In genomic region chr1:26993237-26994019, GRCh38 we compare ENCODE assay signal across 1 cellular context.
TF ChIP-seq lines count a peak whose summit lies in the region.

TSS of gene TRNP1 (plus strand) at chr1:26993692. CDS start at chr1:26993787, 95 bp downstream.

TF ChIP-seq in WTC11, 78 proteins besides CTCF, POLR2A, EP300 and RAD21 (continued from another document):
- TF ChIP-seq, protein P1, sequence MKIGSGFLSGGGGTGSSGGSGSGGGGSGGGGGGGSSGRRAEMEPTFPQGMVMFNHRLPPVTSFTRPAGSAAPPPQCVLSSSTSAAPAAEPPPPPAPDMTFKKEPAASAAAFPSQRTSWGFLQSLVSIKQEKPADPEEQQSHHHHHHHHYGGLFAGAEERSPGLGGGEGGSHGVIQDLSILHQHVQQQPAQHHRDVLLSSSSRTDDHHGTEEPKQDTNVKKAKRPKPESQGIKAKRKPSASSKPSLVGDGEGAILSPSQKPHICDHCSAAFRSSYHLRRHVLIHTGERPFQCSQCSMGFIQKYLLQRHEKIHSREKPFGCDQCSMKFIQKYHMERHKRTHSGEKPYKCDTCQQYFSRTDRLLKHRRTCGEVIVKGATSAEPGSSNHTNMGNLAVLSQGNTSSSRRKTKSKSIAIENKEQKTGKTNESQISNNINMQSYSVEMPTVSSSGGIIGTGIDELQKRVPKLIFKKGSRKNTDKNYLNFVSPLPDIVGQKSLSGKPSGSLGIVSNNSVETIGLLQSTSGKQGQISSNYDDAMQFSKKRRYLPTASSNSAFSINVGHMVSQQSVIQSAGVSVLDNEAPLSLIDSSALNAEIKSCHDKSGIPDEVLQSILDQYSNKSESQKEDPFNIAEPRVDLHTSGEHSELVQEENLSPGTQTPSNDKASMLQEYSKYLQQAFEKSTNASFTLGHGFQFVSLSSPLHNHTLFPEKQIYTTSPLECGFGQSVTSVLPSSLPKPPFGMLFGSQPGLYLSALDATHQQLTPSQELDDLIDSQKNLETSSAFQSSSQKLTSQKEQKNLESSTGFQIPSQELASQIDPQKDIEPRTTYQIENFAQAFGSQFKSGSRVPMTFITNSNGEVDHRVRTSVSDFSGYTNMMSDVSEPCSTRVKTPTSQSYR (CRISPR knock-in tag; IDR thresholded peaks at IDR 0.05) = no peak
- TF ChIP-seq ZBTB21 (CRISPR knock-in tag; IDR thresholded peaks at IDR 0.05; ENCODE audit: borderline replicate concordance) = peak; percentile 84
- no peak for TF ChIP-seq ZNF423 (CRISPR knock-in tag; IDR thresholded peaks at IDR 0.05)
- TF ChIP-seq ZNF263 (CRISPR knock-in tag; IDR thresholded peaks at IDR 0.05; ENCODE audit: low read depth) = no peak
- TF ChIP-seq, protein P2, sequence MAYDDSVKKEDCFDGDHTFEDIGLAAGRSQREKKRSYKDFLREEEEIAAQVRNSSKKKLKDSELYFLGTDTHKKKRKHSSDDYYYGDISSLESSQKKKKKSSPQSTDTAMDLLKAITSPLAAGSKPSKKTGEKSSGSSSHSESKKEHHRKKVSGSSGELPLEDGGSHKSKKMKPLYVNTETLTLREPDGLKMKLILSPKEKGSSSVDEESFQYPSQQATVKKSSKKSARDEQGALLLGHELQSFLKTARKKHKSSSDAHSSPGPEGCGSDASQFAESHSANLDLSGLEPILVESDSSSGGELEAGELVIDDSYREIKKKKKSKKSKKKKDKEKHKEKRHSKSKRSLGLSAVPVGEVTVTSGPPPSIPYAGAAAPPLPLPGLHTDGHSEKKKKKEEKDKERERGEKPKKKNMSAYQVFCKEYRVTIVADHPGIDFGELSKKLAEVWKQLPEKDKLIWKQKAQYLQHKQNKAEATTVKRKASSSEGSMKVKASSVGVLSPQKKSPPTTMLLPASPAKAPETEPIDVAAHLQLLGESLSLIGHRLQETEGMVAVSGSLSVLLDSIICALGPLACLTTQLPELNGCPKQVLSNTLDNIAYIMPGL (CRISPR knock-in tag; IDR thresholded peaks at IDR 0.05) = 0 out of 2 replicates have a peak, but pooled peaks have one; percentile 22
- TF ChIP-seq SMAD3 (CRISPR knock-in tag; IDR thresholded peaks at IDR 0.05; ENCODE audit: borderline replicate concordance) = 0 out of 2 replicates have a peak, but pooled peaks have one; percentile 54
- TF ChIP-seq MXD4 (CRISPR knock-in tag; IDR thresholded peaks at IDR 0.05; ENCODE audit: borderline replicate concordance) = no peak
- TF ChIP-seq ZNF219 (CRISPR knock-in tag; IDR thresholded peaks at IDR 0.05; ENCODE audit: borderline replicate concordance) = no peak
- TF ChIP-seq SMAD4 (CRISPR knock-in tag; IDR thresholded peaks at IDR 0.05) = no peak
- TF ChIP-seq NR2C2 (CRISPR knock-in tag; IDR thresholded peaks at IDR 0.05) = 0 out of 2 replicates have a peak, but pooled peaks have one; percentile 43
- no peak for TF ChIP-seq RELA (CRISPR knock-in tag; IDR thresholded peaks at IDR 0.05; ENCODE audit: borderline replicate concordance)
- no peak for TF ChIP-seq E2F4 (CRISPR knock-in tag; IDR thresholded peaks at IDR 0.05; ENCODE audit: borderline replicate concordance, low read depth)
- no peak for TF ChIP-seq CREB1 (CRISPR knock-in tag; IDR thresholded peaks at IDR 0.05)
- peak; percentile 66; the same call in 1 of the 2 replicates for TF ChIP-seq TP53 (CRISPR knock-in tag; IDR thresholded peaks at IDR 0.05)
- TF ChIP-seq ZMAT4 (CRISPR knock-in tag; IDR thresholded peaks at IDR 0.05) = peak; percentile 88
- peak; percentile 85; the same call in 1 of the 2 replicates for TF ChIP-seq NFATC4 (CRISPR knock-in tag; IDR thresholded peaks at IDR 0.05)
- peak; percentile 74 for TF ChIP-seq GABPB1 (CRISPR knock-in tag; IDR thresholded peaks at IDR 0.05)
- TF ChIP-seq, protein P3, sequence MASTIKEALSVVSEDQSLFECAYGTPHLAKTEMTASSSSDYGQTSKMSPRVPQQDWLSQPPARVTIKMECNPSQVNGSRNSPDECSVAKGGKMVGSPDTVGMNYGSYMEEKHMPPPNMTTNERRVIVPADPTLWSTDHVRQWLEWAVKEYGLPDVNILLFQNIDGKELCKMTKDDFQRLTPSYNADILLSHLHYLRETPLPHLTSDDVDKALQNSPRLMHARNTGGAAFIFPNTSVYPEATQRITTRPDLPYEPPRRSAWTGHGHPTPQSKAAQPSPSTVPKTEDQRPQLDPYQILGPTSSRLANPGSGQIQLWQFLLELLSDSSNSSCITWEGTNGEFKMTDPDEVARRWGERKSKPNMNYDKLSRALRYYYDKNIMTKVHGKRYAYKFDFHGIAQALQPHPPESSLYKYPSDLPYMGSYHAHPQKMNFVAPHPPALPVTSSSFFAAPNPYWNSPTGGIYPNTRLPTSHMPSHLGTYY (CRISPR knock-in tag; IDR thresholded peaks at IDR 0.05) = peak; percentile 86; the same call in 1 of the 2 replicates
- TF ChIP-seq, protein P4, sequence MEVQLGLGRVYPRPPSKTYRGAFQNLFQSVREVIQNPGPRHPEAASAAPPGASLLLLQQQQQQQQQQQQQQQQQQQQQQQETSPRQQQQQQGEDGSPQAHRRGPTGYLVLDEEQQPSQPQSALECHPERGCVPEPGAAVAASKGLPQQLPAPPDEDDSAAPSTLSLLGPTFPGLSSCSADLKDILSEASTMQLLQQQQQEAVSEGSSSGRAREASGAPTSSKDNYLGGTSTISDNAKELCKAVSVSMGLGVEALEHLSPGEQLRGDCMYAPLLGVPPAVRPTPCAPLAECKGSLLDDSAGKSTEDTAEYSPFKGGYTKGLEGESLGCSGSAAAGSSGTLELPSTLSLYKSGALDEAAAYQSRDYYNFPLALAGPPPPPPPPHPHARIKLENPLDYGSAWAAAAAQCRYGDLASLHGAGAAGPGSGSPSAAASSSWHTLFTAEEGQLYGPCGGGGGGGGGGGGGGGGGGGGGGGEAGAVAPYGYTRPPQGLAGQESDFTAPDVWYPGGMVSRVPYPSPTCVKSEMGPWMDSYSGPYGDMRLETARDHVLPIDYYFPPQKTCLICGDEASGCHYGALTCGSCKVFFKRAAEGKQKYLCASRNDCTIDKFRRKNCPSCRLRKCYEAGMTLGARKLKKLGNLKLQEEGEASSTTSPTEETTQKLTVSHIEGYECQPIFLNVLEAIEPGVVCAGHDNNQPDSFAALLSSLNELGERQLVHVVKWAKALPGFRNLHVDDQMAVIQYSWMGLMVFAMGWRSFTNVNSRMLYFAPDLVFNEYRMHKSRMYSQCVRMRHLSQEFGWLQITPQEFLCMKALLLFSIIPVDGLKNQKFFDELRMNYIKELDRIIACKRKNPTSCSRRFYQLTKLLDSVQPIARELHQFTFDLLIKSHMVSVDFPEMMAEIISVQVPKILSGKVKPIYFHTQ (CRISPR knock-in tag; IDR thresholded peaks at IDR 0.05) = peak; percentile 88
- peak; percentile 90 for TF ChIP-seq ZNF671 (CRISPR knock-in tag; IDR thresholded peaks at IDR 0.05)
- TF ChIP-seq MAX (CRISPR knock-in tag; IDR thresholded peaks at IDR 0.05) = peak; percentile 57
- TF ChIP-seq CREM (CRISPR knock-in tag; IDR thresholded peaks at IDR 0.05) = 0 out of 2 replicates have a peak, but pooled peaks have one; percentile 28
- 0 out of 2 replicates have a peak, but pooled peaks have one; percentile 51 for TF ChIP-seq STAT6 (CRISPR knock-in tag; conservative IDR thresholded peaks at IDR 0.05; ENCODE audit: low read depth)
- TF ChIP-seq ETV6 (CRISPR knock-in tag; IDR thresholded peaks at IDR 0.05) = 0 out of 2 replicates have a peak, but pooled peaks have one; percentile 43
- TF ChIP-seq GTF2I (CRISPR knock-in tag; conservative IDR thresholded peaks at IDR 0.05) = peak; percentile 38; the same call in 1 of the 2 replicates
- TF ChIP-seq HMGA2 (CRISPR knock-in tag; IDR thresholded peaks at IDR 0.05) = no peak
- peak; percentile 35; the same call in 1 of the 2 replicates for TF ChIP-seq TEAD4 (CRISPR knock-in tag; IDR thresholded peaks at IDR 0.05)
- no peak for TF ChIP-seq AFF4 (CRISPR knock-in tag; IDR thresholded peaks at IDR 0.05; ENCODE audit: borderline replicate concordance)
- TF ChIP-seq EMX1 (CRISPR knock-in tag; IDR thresholded peaks at IDR 0.05) = peak; percentile 90
- no peak for TF ChIP-seq NR3C1 (CRISPR knock-in tag; conservative IDR thresholded peaks at IDR 0.05; ENCODE audit: low read depth)
- TF ChIP-seq ZNF138 (CRISPR knock-in tag; conservative IDR thresholded peaks at IDR 0.05) = 0 out of 2 replicates have a peak, but pooled peaks have one; percentile 59
- TF ChIP-seq ZNF416 (CRISPR knock-in tag; IDR thresholded peaks at IDR 0.05) = peak; percentile 91; the same call in 1 of the 2 replicates
